23 cellular contexts compared by ENCODE assay signal in the genomic region with DNA sequence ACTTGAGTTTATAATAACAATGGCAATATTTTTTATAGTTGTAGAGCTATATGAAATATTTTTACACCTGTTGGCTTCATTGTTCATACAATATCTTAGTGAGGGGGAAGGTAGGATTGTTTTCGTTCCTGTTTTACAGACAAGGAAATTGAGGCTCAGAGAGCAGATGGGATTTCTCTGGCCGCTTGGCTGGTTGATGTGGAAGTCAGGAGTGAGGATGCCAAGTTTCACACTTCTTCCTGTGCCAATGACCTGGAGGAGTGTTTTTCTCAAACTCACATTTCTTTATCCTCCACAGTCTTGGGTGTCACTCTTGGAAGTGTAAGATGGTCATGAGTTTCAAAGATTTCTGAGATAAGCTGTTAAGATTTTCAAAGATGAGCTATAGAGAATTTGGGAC. TPM values are rescaled to one million over a fixed set of nuclear protein-coding genes. Genes with fewer than 3 reads are reported as not detected.
DNase-seq lines count a peak whose midpoint lies in the region; ATAC-seq, FAIRE-seq and TF ChIP-seq lines count a peak whose summit lies in the region.
"Had no signal": no experiment of that assay in that cellular context is flagged by ENCODE, and none has a peak within 500 bp of the region (broad histone marks: within the 10 kb centered on the region; RNA-seq: fewer than 3 reads in every experiment).

No MANE protein-coding gene starts in this region.

- no peaks in the 10 kb centered on the region for H3K9me3 ChIP-seq in K562 (replicated peaks; ENCODE audit: control insufficient read depth, insufficient read depth, low read depth, low read length)
- H3K9me3 ChIP-seq in esophagus muscularis mucosa = no peaks in the 10 kb centered on the region
- H3K9me3 ChIP-seq in gastrocnemius medialis = no peaks in the 10 kb centered on the region

- TF ChIP-seq EP300 in K562 (IDR thresholded peaks at IDR 0.05; ENCODE audit: low read length) (no peak), esophagus muscularis mucosa (IDR thresholded peaks at IDR 0.05) (no peak)

- no peaks in the 10 kb centered on the region for H3K79me2 ChIP-seq in K562 (ENCODE audit: control insufficient read depth, insufficient read depth, low read length)

- no peak overlapping the region for H3K9ac ChIP-seq in K562 (ENCODE audit: insufficient read depth in 1 of 2, low read depth in 2 of 2, low read length in 2 of 2)

- H3K27me3 ChIP-seq in K562 (ENCODE audit: control insufficient read depth in 2 of 2, insufficient read depth in 2 of 2, low read length in 2 of 2) = no peaks in the 10 kb centered on the region; a peak in 1 of 5 replicates
- H3K27me3 ChIP-seq in esophagus muscularis mucosa = no peaks in the 10 kb centered on the region
- no peaks in the 10 kb centered on the region for H3K27me3 ChIP-seq in gastrocnemius medialis

- H3K9me3 Mint-ChIP-seq in natural killer cell treated with Interleukin-12 subunit alpha and Interleukin-12 subunit beta and Interleukin-15 and Interleukin-18, amount 100 ng/mL, for 72 hours = no peaks in the 10 kb centered on the region
- H3K9me3 Mint-ChIP-seq: CD4-positive, alpha-beta T cell; GM23338; H9 had no signal

- in situ Hi-C loops in K562 (cut with MboI) = no loop called here
- in situ Hi-C loops in gastrocnemius medialis (cut with MboI; ENCODE audit: low sequenced_read_pairs in 4 of 4) = loop anchor here in 1 of 4 donors (25.0 kb wide), 1 partner anchor 467 kb away; a partner anchor contains a TSS

- no peaks in the 10 kb centered on the region for H3K4me1 ChIP-seq in K562 (replicated peaks in 1 of 2; ENCODE audit: control insufficient read depth in 2 of 2, insufficient read depth in 2 of 2, low read length in 2 of 2)
- H3K4me1 ChIP-seq in esophagus muscularis mucosa = peaks cover 25 to 89% (median 82%) of the 10 kb centered on the region in 4 donors
- peaks cover 28 to 37% of the 10 kb centered on the region in 2 donors for H3K4me1 ChIP-seq in gastrocnemius medialis

- POLR2A ChIA-PET in K562 (lab: Yijun Ruan, JAX) = no interaction called here

- H3K4me2 ChIP-seq in K562 (ENCODE audit: insufficient read depth, low read length) = no peak overlapping the region
- H3K4me2 ChIP-seq: GM23338 had no signal

- H3K36me3 Mint-ChIP-seq in natural killer cell treated with Interleukin-12 subunit alpha and Interleukin-12 subunit beta and Interleukin-15 and Interleukin-18, amount 100 ng/mL, for 72 hours = no peaks in the 10 kb centered on the region

- TF ChIP-seq RAD21 in K562 (CRISPR knock-in tag; conservative IDR thresholded peaks at IDR 0.05 in 1 of 2, IDR thresholded peaks at IDR 0.05 in 1 of 2) = no peak

- no peaks in the 10 kb centered on the region for H4K20me1 ChIP-seq in K562 (replicated peaks; ENCODE audit: control insufficient read depth, insufficient read depth, low read length)

- H3K27me3 Mint-ChIP-seq in natural killer cell treated with Interleukin-12 subunit alpha and Interleukin-12 subunit beta and Interleukin-15 and Interleukin-18, amount 100 ng/mL, for 72 hours = no peaks in the 10 kb centered on the region
- H3K27me3 Mint-ChIP-seq: CD4-positive, alpha-beta T cell had no signal

- intact Hi-C loops in left ventricle myocardium superior (cut with micrococcal nuclease) (no loop called here), cardiac septum (cut with DNase I) (no loop called here), K562 (cut with micrococcal nuclease) (no loop called here), esophagus muscularis mucosa (cut with DNase I) (no loop called here), gastrocnemius medialis (cut with DNase I; ENCODE audit: low total_unique reads) (no loop called here)

- WGBS in K562 (ENCODE audit: insufficient coverage, low coverage, missing lambda C conversion rate) = 3% methylated on average over 2 of the region's 2 CpGs
- WGBS in esophagus muscularis mucosa = 52% methylated on average over 2 of the region's 2 CpGs

- TF ChIP-seq POLR2A in K562 (conservative IDR thresholded peaks at IDR 0.05) = no peak
- no peak for TF ChIP-seq POLR2A in esophagus muscularis mucosa (IDR thresholded peaks at IDR 0.05; ENCODE audit: low read depth)
- no peak for TF ChIP-seq POLR2A in gastrocnemius medialis (IDR thresholded peaks at IDR 0.05)

- H3K36me3 ChIP-seq in K562 (ENCODE audit: control insufficient read depth, insufficient read depth, low read length) (no peaks in the 10 kb centered on the region), esophagus muscularis mucosa (peaks cover 0 to under 1% (median 0%) of the 10 kb centered on the region in 4 donors), gastrocnemius medialis (no peaks in the 10 kb centered on the region)

- H3K9me1 ChIP-seq in K562 (ENCODE audit: control insufficient read depth, insufficient read depth, low read length) = no peaks in the 10 kb centered on the region

- TF ChIP-seq CTCF in K562 (IDR thresholded peaks at IDR 0.05 in 2 of 3, conservative IDR thresholded peaks at IDR 0.05 in 1 of 3; ENCODE audit: insufficient read depth in 2 of 3, low read depth in 1 of 3, low read length in 3 of 3) (no peak), esophagus muscularis mucosa (IDR thresholded peaks at IDR 0.05) (no peak), gastrocnemius medialis (IDR thresholded peaks at IDR 0.05 in 4 of 5, conservative IDR thresholded peaks at IDR 0.05 in 1 of 5) (no peak)

- H3K27ac ChIP-seq in K562 (ENCODE audit: extremely low read depth, low read depth, low read length) (no peak overlapping the region), esophagus muscularis mucosa (replicated peaks in 1 of 4) (peak overlapping the region; percentile 21 to 98 (median 92)), gastrocnemius medialis (peak overlapping the region; percentile 3 to 62 (median 40))

- no TSS peak for BruUV-seq in K562 (replicated peaks; lab: Mats Ljungman, UMichigan)

- H3K4me3 ChIP-seq in K562 (no peak overlapping the region), esophagus muscularis mucosa (no peak overlapping the region), gastrocnemius medialis (no peak overlapping the region)
- H3K4me3 ChIP-seq: GM23338 had no signal

- H3K4me3 Mint-ChIP-seq in natural killer cell treated with Interleukin-12 subunit alpha and Interleukin-12 subunit beta and Interleukin-15 and Interleukin-18, amount 100 ng/mL, for 72 hours = no peak overlapping the region
- H3K4me3 Mint-ChIP-seq: CD4-positive, alpha-beta T cell; GM23338; H9 had no signal

- DNase-seq in left ventricle myocardium superior = no peak
- no peak for DNase-seq in cardiac septum (ENCODE audit: low spot score)
- DNase-seq in K562 (ENCODE audit: extremely low read depth in 1 of 4, low spot score in 3 of 4) = no peak
- DNase-seq in esophagus muscularis mucosa (ENCODE audit: extremely low spot score) = no peak
- DNase-seq in gastrocnemius medialis = no peak
- no peak for DNase-seq in natural killer cell treated with Interleukin-12 subunit alpha and Interleukin-12 subunit beta and Interleukin-15 and Interleukin-18, amount 100 ng/mL, for 72 hours (ENCODE audit: low spot score)
- DNase-seq in activated CD4-positive, alpha-beta T cell treated with anti-CD3 and anti-CD28 coated beads, Interleukin-2, amount 50 U/mL, for 48 hours = no peak
- DNase-seq: CD4-positive, alpha-beta T cell; DMS53; H9; KBM-7; NCI-H1105 treated with DMSO at 0.1 percent for 48 hours; NCI-H2029 treated with DMSO at 0.1 percent for 48 hours; NCI-H446 treated with DMSO at 0.1 percent for 48 hours; NCI-H526; NCI-H82; NK-92 treated with Interleukin-12 subunit alpha and Interleukin-12 subunit beta, amount 100 ng/mL, for 24 hours; RPMI8226; SHP77 treated with DMSO at 0.1 percent for 48 hours had no signal

- no peak overlapping the region for H3K27ac Mint-ChIP-seq in natural killer cell treated with Interleukin-12 subunit alpha and Interleukin-12 subunit beta and Interleukin-15 and Interleukin-18, amount 100 ng/mL, for 72 hours
- H3K27ac Mint-ChIP-seq: CD4-positive, alpha-beta T cell; GM23338 had no signal

- CTCF ChIA-PET in K562 (lab: Yijun Ruan, JAX; ENCODE audit: low intra/inter-chr PET ratio) = no interaction called here

- ATAC-seq in left ventricle myocardium superior (peak; percentile 7), K562 (no peak), gastrocnemius medialis (no peak), HG03439 (IDR thresholded peaks at IDR 0.05; ENCODE audit: unreplicated experiment) (no peak)
- ATAC-seq in natural killer cell treated with Interleukin-12 subunit alpha and Interleukin-12 subunit beta and Interleukin-15 and Interleukin-18, amount 100 ng/mL, for 72 hours = no peak
- ATAC-seq: GM23338 had no signal

- no peak overlapping the region for H2AFZ ChIP-seq in K562 (ENCODE audit: low read depth, low read length)
- H2AFZ ChIP-seq: GM23338 had no signal

- peak; percentile 29 for FAIRE-seq in K562 (lab: Jason Lieb, UNC)
- FAIRE-seq: G401.6, HTR-8/SVneo had no signal

- peaks cover 21 to 29% of the 10 kb centered on the region in 2 donors for H3K4me1 Mint-ChIP-seq in natural killer cell treated with Interleukin-12 subunit alpha and Interleukin-12 subunit beta and Interleukin-15 and Interleukin-18, amount 100 ng/mL, for 72 hours (ENCODE audit: low read depth in 2 of 2)

RNA-seq across cellular contexts. Expression of a gene that starts 50.6 kb away (rescaled TPM):
- total RNA-seq in left ventricle myocardium superior (109 TPM), cardiac septum (145 TPM), K562 (2014; rRNA removed) (not detected in 2 replicates), K562 (2014; rRNA removed; fragmentation: Illumina TruSeq; extraction: Trizol) (not detected in 2 replicates), K562 (2015; rRNA removed; fragmentation: Illumina TruSeq; extraction: Trizol) (0.07 TPM in 1 of 2 replicates, not detected in the other), K562 (2021) (0.18 and 0.40 TPM in 2 replicates), esophagus muscularis mucosa (1,000 to 10,000 TPM; 1,872 to 3,079 (median 2,300) TPM), gastrocnemius medialis (10 to 100 TPM; 56.0 to 65.7 (median 58.1) TPM)
- 0.02 and 0.07 TPM in 2 replicates for total RNA-seq in K562 (2011; cell fraction: chromatin; rRNA removed; ENCODE audit: low replicate concordance)
- total RNA-seq in K562 (2011; cell fraction: nucleolus; rRNA removed) = under 0.01 TPM in 1 of 2 replicates, not detected in the other
- 0.07 and 0.08 TPM in 2 replicates for total RNA-seq in K562 (2011; cell fraction: nucleoplasm; rRNA removed)
- polyA plus RNA-seq in K562 (2011; rRNA removed) (not detected in 2 replicates), K562 (2014; fragmentation: Illumina TruSeq; extraction: Trizol) (not detected in 2 replicates), K562 (2014; fragmentation: Nextera tagmentation; extraction: Ambion mirVana) (not detected), K562 (2014; rRNA removed) (not detected in 2 replicates)
- not detected in 2 replicates for polyA plus RNA-seq in K562 (2011; cell fraction: cytosol; rRNA removed)
- under 0.01 and 0.20 TPM in 2 replicates for polyA plus RNA-seq in K562 (2011; cell fraction: nucleus; rRNA removed)
- 0.05 TPM in 1 of 2 replicates, not detected in the other for polyA plus RNA-seq in K562 (2012)
- polyA minus RNA-seq in K562 (2011; rRNA and poly(A)+ RNA removed) = 0.14 TPM in 1 of 2 replicates, not detected in the other
- polyA minus RNA-seq in K562 (2011; cell fraction: cytosol; rRNA and poly(A)+ RNA removed) = 0.55 TPM in 1 of 2 replicates, not detected in the other
- under 0.01 TPM in 1 of 2 replicates, not detected in the other for polyA minus RNA-seq in K562 (2011; cell fraction: nucleus; rRNA and poly(A)+ RNA removed)
- total RNA-seq in natural killer cell treated with Interleukin-12 subunit alpha and Interleukin-12 subunit beta and Interleukin-15 and Interleukin-18, amount 100 ng/mL, for 72 hours = 10 to 100 TPM; 52.7 to 56.7 TPM

Comparison
In these comparisons a context has a peak if more than half of its experiments do, and no peak if none do; other contexts are left out.
1. RNA of a gene that starts 50.6 kb away (total RNA-seq): 1,872 to 3,079 TPM in esophagus muscularis mucosa, 145 TPM in cardiac septum (single experiment), 109 TPM in left ventricle myocardium superior (single experiment), 56.0 to 65.7 TPM in gastrocnemius medialis and 52.7 to 56.7 TPM in natural killer cell treated with Interleukin-12 subunit alpha and Interleukin-12 subunit beta and Interleukin-15 and Interleukin-18, amount 100 ng/mL, for 72 hours; under 0.01 to 0.40 TPM in K562; every median in the first group is over 10 times any median in the second.